8 cellular contexts compared by ENCODE assay signal in the genomic region with DNA sequence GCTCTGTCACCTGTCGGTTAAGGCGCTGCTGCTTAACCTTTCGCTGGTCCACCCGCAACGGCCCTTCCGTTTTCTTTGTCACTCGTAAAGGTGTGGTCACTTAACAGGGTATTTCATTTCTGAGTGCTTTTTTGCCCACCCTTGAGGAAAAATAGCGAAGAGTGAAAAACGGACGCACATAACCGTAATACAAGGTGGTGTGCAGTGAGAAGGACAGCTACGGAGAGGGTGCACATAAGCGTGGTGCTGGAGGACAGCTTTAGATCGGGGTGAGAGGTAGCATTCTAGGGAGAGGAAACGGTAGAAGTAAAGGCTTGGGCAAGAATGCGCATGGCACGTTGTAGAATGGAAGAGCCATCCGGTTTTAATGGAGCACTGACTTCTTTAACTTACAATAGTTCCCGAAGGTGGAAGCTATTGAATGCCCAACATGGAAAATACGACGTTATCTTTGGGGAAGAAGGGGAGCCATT. TPM values are rescaled to one million over a fixed set of nuclear protein-coding genes. Genes with fewer than 3 reads are reported as not detected.
A peak's percentile ranks its signal among the peaks of the same experiment; 100 is the strongest.
DNase-seq lines count a peak whose midpoint lies in the region; ATAC-seq, FAIRE-seq and TF ChIP-seq lines count a peak whose summit lies in the region.

No MANE protein-coding gene starts in this region.

- no peak for TF ChIP-seq CTCF in HFF-Myc (IDR thresholded peaks at IDR 0.05; ENCODE audit: low read depth, low read length, missing control alignments)

- H3K9me3 ChIP-seq in naive thymus-derived CD4-positive, alpha-beta T cell (ENCODE audit: control insufficient read depth in 2 of 3, low read length in 3 of 3): no peaks in the 10 kb centered on the region

- H3K4me3 ChIP-seq in HFF-Myc (replicated peaks; ENCODE audit: low read depth, low read length): peak overlapping the region; percentile 100
- H3K4me3 ChIP-seq in naive thymus-derived CD4-positive, alpha-beta T cell (ENCODE audit: low read length): peak overlapping the region; percentile 97

- H3K4me1 Mint-ChIP-seq in naive thymus-derived CD4-positive, alpha-beta T cell: peaks cover 47 to 70% (median 55%) of the 10 kb centered on the region in 7 donors

- FAIRE-seq in RCC 7860 (lab: Jason Lieb, UNC): no peak

- H3K36me3 ChIP-seq in naive thymus-derived CD4-positive, alpha-beta T cell (ENCODE audit: control insufficient read depth in 2 of 3, insufficient read depth in 3 of 3, low read length in 3 of 3): peaks cover 7 to 30% (median 7%) of the 10 kb centered on the region in 3 experiments

- peak overlapping the region; percentile 83 to 99 (median 94) for H3K4me3 Mint-ChIP-seq in naive thymus-derived CD4-positive, alpha-beta T cell

- peaks cover 2 to 19% (median 8%) of the 10 kb centered on the region in 5 donors for H3K36me3 Mint-ChIP-seq in naive thymus-derived CD4-positive, alpha-beta T cell

- H3K9me3 Mint-ChIP-seq in naive thymus-derived CD4-positive, alpha-beta T cell: peaks cover 0 to 5% (median 0%) of the 10 kb centered on the region in 11 donors

- no peaks in the 10 kb centered on the region for H3K27me3 ChIP-seq in naive thymus-derived CD4-positive, alpha-beta T cell (ENCODE audit: control insufficient read depth in 2 of 2, insufficient read depth in 2 of 2, low read length in 2 of 2)

- POLR2A ChIA-PET in naive thymus-derived CD4-positive, alpha-beta T cell (lab: Charles Lee): interaction anchor here (0.8 to 3.1 kb wide), 5 partner anchors 8 to 190 kb away, joined by 3 to 25 read pairs (median 5); a partner anchor contains a TSS

- peaks cover 0 to 5% (median 0%) of the 10 kb centered on the region in 5 donors for H3K27me3 Mint-ChIP-seq in naive thymus-derived CD4-positive, alpha-beta T cell

- peak; percentile 28 for DNase-seq in GM03348 (ENCODE audit: low spot score)
- DNase-seq in HFF-Myc (ENCODE audit: extremely low read depth, low read depth): no peak
- DNase-seq in RCC 7860 (ENCODE audit: low spot score): peak; percentile 36
- peak; percentile 45 for DNase-seq in dermis blood vessel endothelial cell
- peak in 7 of 9 donors; percentile 11 to 40 (median 32) for DNase-seq in naive thymus-derived CD4-positive, alpha-beta T cell
- DNase-seq in head of caudate nucleus: no peak
- no peak for DNase-seq in HK-2 (ENCODE audit: unreplicated experiment)
- no peak for DNase-seq in NCI-H187 (lab: John Stamatoyannopoulos, UW)

- peak overlapping the region; percentile 45 to 100 (median 81) for H3K27ac Mint-ChIP-seq in naive thymus-derived CD4-positive, alpha-beta T cell

- intact Hi-C loops in naive thymus-derived CD4-positive, alpha-beta T cell (cut with micrococcal nuclease): loop anchor here (1.0 to 10.0 kb wide), 6 partner anchors 102 to 510 kb away; a partner anchor contains a TSS
- intact Hi-C loops in head of caudate nucleus (cut with DNase I): loop anchor here (2.0 kb wide), 1 partner anchor 102 kb away; a partner anchor contains a TSS

- H3K4me1 ChIP-seq in naive thymus-derived CD4-positive, alpha-beta T cell (ENCODE audit: control insufficient read depth in 2 of 2, insufficient read depth in 2 of 2, low read length in 2 of 2): peaks cover 12 to 32% of the 10 kb centered on the region in 2 donors

- peak; percentile 26 for ATAC-seq in naive thymus-derived CD4-positive, alpha-beta T cell

- CTCF ChIA-PET in naive thymus-derived CD4-positive, alpha-beta T cell (lab: Charles Lee): interaction anchor here (0.6 kb wide), 1 partner anchor 121 kb away, joined by 4 read pairs; no protein-coding TSS in a partner anchor

- peak overlapping the region; percentile 89 for H3K27ac ChIP-seq in naive thymus-derived CD4-positive, alpha-beta T cell (ENCODE audit: low read depth, low read length)

RNA-seq across cellular contexts. Expression of a gene that starts 0.8 kb away (rescaled TPM):
- 663 and 731 TPM in 2 replicates for total RNA-seq in dermis blood vessel endothelial cell
- total RNA-seq in naive thymus-derived CD4-positive, alpha-beta T cell: 100 to 1,000 TPM in 1 of 5 experiments, 10 to 100 TPM in 4; 58.0 to 265 (median 81.9) TPM
- polyA plus RNA-seq in naive thymus-derived CD4-positive, alpha-beta T cell: 100 to 1,000 TPM; 166 to 199 TPM

RNA-seq across cellular contexts. Expression of a gene that starts 1.2 kb away (rescaled TPM):
- 28.3 and 35.9 TPM in 2 replicates for total RNA-seq in dermis blood vessel endothelial cell
- 10 to 100 TPM in 4 of 5 experiments, 1 to 10 TPM in 1; 9.1 to 20.0 (median 16.9) TPM for total RNA-seq in naive thymus-derived CD4-positive, alpha-beta T cell
- 10 to 100 TPM in 1 of 2 donors, 1 to 10 TPM in 1; 7.4 to 12.3 TPM for polyA plus RNA-seq in naive thymus-derived CD4-positive, alpha-beta T cell

RNA-seq across cellular contexts. Expression of a gene that starts 56.9 kb away (rescaled TPM):
- total RNA-seq in dermis blood vessel endothelial cell: 3.6 and 6.3 TPM in 2 replicates
- total RNA-seq in naive thymus-derived CD4-positive, alpha-beta T cell: 1 to 10 TPM in 3 of 5 experiments, under 1 TPM in 2; 0.21 to 1.8 (median 1.3) TPM
- polyA plus RNA-seq in naive thymus-derived CD4-positive, alpha-beta T cell: under 1 TPM; 0.63 to 0.83 TPM

Comparison
In these comparisons a context has a peak if more than half of its experiments do, and no peak if none do; other contexts are left out.
1. DNase-seq: peak in GM03348 (single experiment), RCC 7860 (single experiment), dermis blood vessel endothelial cell (single experiment) and naive thymus-derived CD4-positive, alpha-beta T cell (7 of 9); none in HFF-Myc (single experiment), head of caudate nucleus (0 of 42), HK-2 (single experiment) and NCI-H187 (0 of 2).